ENCODE assay signal across 10 cellular contexts in genomic region chr12:96015672-96016071, GRCh38. TPM values are rescaled to one million over a fixed set of nuclear protein-coding genes. Genes with fewer than 3 reads are reported as not detected.
DNase-seq lines count a peak whose midpoint lies in the region; FAIRE-seq and TF ChIP-seq lines count a peak whose summit lies in the region.
"Had no signal": no experiment of that assay in that cellular context is flagged by ENCODE, and none has a peak within 500 bp of the region (broad histone marks: within the 10 kb centered on the region; RNA-seq: fewer than 3 reads in every experiment).

No MANE protein-coding gene starts in this region.

- H3K4me1 Mint-ChIP-seq in activated CD4-positive, alpha-beta T cell treated with anti-CD3 and anti-CD28 coated beads, Interleukin-2, amount 10 ng/mL, durations not matched to agents 7 days and 5 days, result no peaks in the 10 kb centered on the region

- no peaks in the 10 kb centered on the region for H3K27me3 Mint-ChIP-seq in activated CD4-positive, alpha-beta T cell treated with anti-CD3 and anti-CD28 coated beads, Interleukin-2, amount 10 ng/mL, durations not matched to agents 7 days and 5 days

- CTCF ChIA-PET in AG04450 (lab: Charles Lee), result interaction anchor here (1.0 to 4.0 kb wide), 5 partner anchors 15 to 501 kb away, joined by 4 to 41 read pairs (median 5); no protein-coding TSS in a partner anchor
- CTCF ChIA-PET in activated CD4-positive, alpha-beta T cell treated with anti-CD3 and anti-CD28 coated beads, Interleukin-2, amount 10 ng/mL, durations not matched to agents 7 days and 5 days (lab: Charles Lee), result no interaction called here

- TF ChIP-seq CTCF in AG04450 (IDR thresholded peaks at IDR 0.05; ENCODE audit: low read depth, low read length), result peak; percentile 56
- TF ChIP-seq CTCF in GM12873 (IDR thresholded peaks at IDR 0.05; ENCODE audit: insufficient read depth, low read depth, low read length, missing control alignments), result peak; percentile 15
- TF ChIP-seq CTCF in VCaP (conservative IDR thresholded peaks at IDR 0.05), result peak; percentile 83

- H3K9me3 ChIP-seq in AG04450 (ENCODE audit: control insufficient read depth, insufficient read depth, low read length), result no peaks in the 10 kb centered on the region
- H3K9me3 ChIP-seq: esophagus squamous epithelium had no signal

- no peak overlapping the region for H3K27ac Mint-ChIP-seq in activated CD4-positive, alpha-beta T cell treated with anti-CD3 and anti-CD28 coated beads, Interleukin-2, amount 10 ng/mL, durations not matched to agents 7 days and 5 days

- no peak for FAIRE-seq in RCC 7860 (lab: Jason Lieb, UNC)

- H3K27me3 ChIP-seq in AG04450 (ENCODE audit: control insufficient read depth, insufficient read depth, low read length), result no peaks in the 10 kb centered on the region
- H3K27me3 ChIP-seq: esophagus squamous epithelium had no signal

- H3K36me3 Mint-ChIP-seq in activated CD4-positive, alpha-beta T cell treated with anti-CD3 and anti-CD28 coated beads, Interleukin-2, amount 10 ng/mL, durations not matched to agents 7 days and 5 days (ENCODE audit: low read depth), result peaks cover 26% of the 10 kb centered on the region

- DNase-seq in AG04450 (ENCODE audit: low read depth, low spot score), result no peak
- DNase-seq in islet precursor cell, result peak; percentile 75
- no peak for DNase-seq in OCI-M1 (lab: John Stamatoyannopoulos, UW)
- DNase-seq in C1 segment of cervical spinal cord (lab: John Stamatoyannopoulos, UW), result no peak
- no peak for DNase-seq in RCC 7860 (ENCODE audit: low spot score)
- no peak for DNase-seq in activated CD4-positive, alpha-beta T cell treated with anti-CD3 and anti-CD28 coated beads, Interleukin-2, amount 10 ng/mL, durations not matched to agents 7 days and 5 days
- DNase-seq: activated CD4-positive, alpha-beta T cell treated with anti-CD3 and anti-CD28 coated beads, Interleukin-2, amount 50 U/mL, for 1 hour; esophagus squamous epithelium had no signal

- POLR2A ChIA-PET in AG04450 (lab: Yijun Ruan, JAX), result no interaction called here
- POLR2A ChIA-PET in activated CD4-positive, alpha-beta T cell treated with anti-CD3 and anti-CD28 coated beads, Interleukin-2, amount 10 ng/mL, durations not matched to agents 7 days and 5 days (lab: Charles Lee), result interaction anchor here (0.9 kb wide), 1 partner anchor 21 kb away, joined by 9 read pairs; no protein-coding TSS in a partner anchor

- H3K4me3 ChIP-seq in AG04450 (ENCODE audit: low read depth, low read length), result no peak overlapping the region
- H3K4me3 ChIP-seq: esophagus squamous epithelium had no signal

- H3K27ac ChIP-seq in AG04450 (ENCODE audit: low read depth, low read length) (no peak overlapping the region), VCaP (no peak overlapping the region)
- H3K27ac ChIP-seq: esophagus squamous epithelium had no signal

- no peak overlapping the region for H3K4me3 Mint-ChIP-seq in activated CD4-positive, alpha-beta T cell treated with anti-CD3 and anti-CD28 coated beads, Interleukin-2, amount 10 ng/mL, durations not matched to agents 7 days and 5 days

- H3K9me3 Mint-ChIP-seq in activated CD4-positive, alpha-beta T cell treated with anti-CD3 and anti-CD28 coated beads, Interleukin-2, amount 10 ng/mL, durations not matched to agents 7 days and 5 days, result no peaks in the 10 kb centered on the region

RNA-seq across cellular contexts. Expression of gene HAL, which starts 19.5 kb away (rescaled TPM):
- polyA plus RNA-seq in AG04450 (2011; rRNA removed), result 0.02 and 0.06 TPM in 2 replicates
- polyA minus RNA-seq in AG04450 (2011; rRNA and poly(A)+ RNA removed), result 0.17 TPM in 1 of 2 replicates, not detected in the other
- under 1 TPM; 0.44 to 0.69 TPM for total RNA-seq in activated CD4-positive, alpha-beta T cell treated with anti-CD3 and anti-CD28 coated beads, Interleukin-2, amount 10 ng/mL, durations not matched to agents 7 days and 5 days

RNA-seq across cellular contexts. Expression of gene LTA4H, which starts 19.7 kb away (rescaled TPM):
- 77.2 and 93.6 TPM in 2 replicates for polyA plus RNA-seq in AG04450 (2011; rRNA removed)
- 31.4 and 45.6 TPM in 2 replicates for polyA minus RNA-seq in AG04450 (2011; rRNA and poly(A)+ RNA removed)
- total RNA-seq in activated CD4-positive, alpha-beta T cell treated with anti-CD3 and anti-CD28 coated beads, Interleukin-2, amount 10 ng/mL, durations not matched to agents 7 days and 5 days, result 10 to 100 TPM; 55.8 to 56.2 TPM

Comparison
In these comparisons a context has a peak if more than half of its experiments do, and no peak if none do; other contexts are left out.
1. CTCF ChIP-seq: peak in every context shown above with its lines; median percentile 83 in VCaP; 56 in AG04450; 15 in GM12873.